Comparison of ENCODE assay signal across 28 cellular contexts in the genomic region with DNA sequence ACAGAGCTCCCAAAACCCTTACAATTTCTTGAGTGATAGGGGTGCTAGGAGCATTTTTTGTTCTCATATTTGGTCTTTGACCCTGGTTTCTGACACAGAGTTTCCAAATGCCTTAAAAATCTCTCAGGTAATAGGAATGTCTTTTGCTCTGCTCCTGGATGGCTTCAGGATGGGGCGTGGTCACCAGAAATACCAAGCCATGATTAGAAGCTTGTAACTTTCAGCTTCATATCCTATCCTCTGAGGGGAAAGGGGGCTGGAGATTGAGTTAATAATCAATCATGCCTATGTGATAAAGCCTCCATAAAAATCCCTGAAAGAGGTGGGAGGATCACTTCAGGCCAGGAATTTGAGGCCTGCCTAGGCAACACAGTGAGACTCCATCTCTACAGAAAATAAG. TPM values are rescaled to one million over a fixed set of nuclear protein-coding genes. Genes with fewer than 3 reads are reported as not detected.
"Had no signal": no experiment of that assay in that cellular context is flagged by ENCODE, and none has a peak within 500 bp of the region (broad histone marks: within the 10 kb centered on the region; RNA-seq: fewer than 3 reads in every experiment).

No MANE protein-coding gene starts in this region.

- H3K36me3 ChIP-seq: MG63 had no signal

- H3K27me3 Mint-ChIP-seq: IgD-negative memory B cell had no signal

- H3K36me3 Mint-ChIP-seq: IgD-negative memory B cell, T-cell had no signal

- DNase-seq: Kasumi-1, MG63, NCI-H1092, NCI-H1105 treated with DMSO at 0.1 percent for 48 hours, NCI-H1417 treated with DMSO at 0.1 percent for 48 hours, NCI-H146, NCI-H1694 treated with DMSO at 0.1 percent for 48 hours, NCI-H2029, NCI-H2081 treated with DMSO at 0.1 percent for 48 hours, NCI-H2171, NCI-H226, NCI-H446, NCI-H510A, NCI-H524 treated with DMSO at 0.1 percent for 48 hours, NCI-H69, Right ventricle myocardium superior, RPMI8226, SIG-M5, SK-N-SH, SW 1271, T-cell had no signal

- H3K4me1 Mint-ChIP-seq: IgD-negative memory B cell, T-cell had no signal

- ATAC-seq: K562, T-cell had no signal

- H3K9ac ChIP-seq: KMS-11, SK-N-SH had no signal

- H3K4me3 ChIP-seq: K562, MG63 had no signal

- H3K4me3 Mint-ChIP-seq: IgD-negative memory B cell, T-cell had no signal

- FAIRE-seq: HTR-8/SVneo, K562, RCC 7860 had no signal

- H3K4me2 ChIP-seq: KMS-11, SK-N-SH had no signal

- H3K27ac ChIP-seq: HL-60, KMS-11 had no signal

- H3K9me3 ChIP-seq: MG63, SK-N-SH had no signal

- H3K27ac Mint-ChIP-seq: IgD-negative memory B cell, T-cell had no signal

RNA-seq across cellular contexts. Expression of gene IL9R, which starts 34.6 kb away (rescaled TPM):
- total RNA-seq: Right ventricle myocardium superior, SK-MEL-5 had no signal
